In the genomic region with DNA sequence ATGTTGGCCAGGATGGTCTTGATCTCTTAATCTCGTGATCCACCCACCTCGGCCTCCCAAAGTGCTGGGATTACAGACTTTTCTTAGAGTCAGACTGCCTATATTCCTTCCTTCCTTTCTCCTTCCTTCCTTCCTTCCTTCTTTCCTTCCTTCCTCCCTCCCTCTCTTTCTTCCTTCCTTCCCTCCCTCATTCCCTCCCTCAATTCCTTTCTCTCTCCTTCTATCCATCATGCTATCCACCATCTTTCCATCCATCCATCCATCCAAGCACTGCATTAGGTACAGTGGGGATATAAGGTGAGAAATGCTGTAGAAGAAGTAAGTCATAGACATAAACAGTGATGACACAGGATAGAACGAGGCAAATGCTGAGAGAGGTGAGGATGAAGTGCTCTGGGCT, we compare ENCODE assay signal across 29 cellular contexts. TPM values are rescaled to one million over a fixed set of nuclear protein-coding genes. Genes with fewer than 3 reads are reported as not detected.
DNase-seq lines count a peak whose midpoint lies in the region; ATAC-seq and TF ChIP-seq lines count a peak whose summit lies in the region.
"Had no signal": no experiment of that assay in that cellular context is flagged by ENCODE, and none has a peak within 500 bp of the region (broad histone marks: within the 10 kb centered on the region; RNA-seq: fewer than 3 reads in every experiment).

No MANE protein-coding gene starts in this region.

- H3K4me3 Mint-ChIP-seq in endothelial cell (ENCODE audit: unreplicated experiment) (no peak overlapping the region), nephron progenitor cell (peak overlapping the region; percentile 2), progenitor cell of endocrine pancreas (ENCODE audit: low read depth) (no peak overlapping the region)
- H3K4me3 Mint-ChIP-seq: CD4-positive, alpha-beta T cell; H9; HFFc6 had no signal

- peaks cover 5% of the 10 kb centered on the region for H3K27me3 Mint-ChIP-seq in endothelial cell (ENCODE audit: unreplicated experiment)
- no peaks in the 10 kb centered on the region for H3K27me3 Mint-ChIP-seq in nephron progenitor cell (ENCODE audit: low read depth, poor library complexity)
- peaks cover 13% of the 10 kb centered on the region for H3K27me3 Mint-ChIP-seq in progenitor cell of endocrine pancreas

- TF ChIP-seq CTCF in RWPE1 (conservative IDR thresholded peaks at IDR 0.05; ENCODE audit: low read depth): no peak
- no peak for TF ChIP-seq CTCF in endothelial cell (IDR thresholded peaks at IDR 0.05; ENCODE audit: unreplicated experiment)
- no peak for TF ChIP-seq CTCF in nephron progenitor cell (IDR thresholded peaks at IDR 0.05)
- TF ChIP-seq CTCF in progenitor cell of endocrine pancreas (IDR thresholded peaks at IDR 0.05; ENCODE audit: unreplicated experiment): no peak

- ATAC-seq in GM19397 (IDR thresholded peaks at IDR 0.05; ENCODE audit: unreplicated experiment): no peak
- ATAC-seq: K562, PC-3 had no signal

- no peaks in the 10 kb centered on the region for H3K9me3 Mint-ChIP-seq in endothelial cell (ENCODE audit: unreplicated experiment)
- no peaks in the 10 kb centered on the region for H3K9me3 Mint-ChIP-seq in nephron progenitor cell
- no peaks in the 10 kb centered on the region for H3K9me3 Mint-ChIP-seq in progenitor cell of endocrine pancreas (ENCODE audit: low read depth)
- H3K9me3 Mint-ChIP-seq: CD4-positive, alpha-beta T cell; H9; HFFc6 had no signal

- H3K27ac Mint-ChIP-seq in endothelial cell (ENCODE audit: unreplicated experiment) (peak overlapping the region; percentile 94), nephron progenitor cell (peak overlapping the region; percentile 18), progenitor cell of endocrine pancreas (no peak overlapping the region)
- H3K27ac Mint-ChIP-seq: CD4-positive, alpha-beta T cell; HFFc6 had no signal

- H3K4me1 Mint-ChIP-seq in endothelial cell (ENCODE audit: unreplicated experiment) (peaks cover 43% of the 10 kb centered on the region), nephron progenitor cell (peaks cover 62% of the 10 kb centered on the region), progenitor cell of endocrine pancreas (ENCODE audit: low read depth) (no peaks in the 10 kb centered on the region)

- DNase-seq in RWPE1 (ENCODE audit: low spot score): no peak
- DNase-seq in endothelial cell (ENCODE audit: low spot score): no peak
- DNase-seq in nephron progenitor cell: no peak
- DNase-seq in activated CD4-positive, CD25-positive, alpha-beta regulatory T cell treated with anti-CD3 and anti-CD28 coated beads, Interleukin-2, amount 50 U/mL, for 72 hours: no peak
- DNase-seq in NCI-H2196 (lab: John Stamatoyannopoulos, UW; ENCODE audit: unreplicated experiment): no peak
- DNase-seq in progenitor cell of endocrine pancreas (ENCODE audit: low spot score, unreplicated experiment): no peak
- DNase-seq: AML-193; CD4-positive, alpha-beta T cell; DMS53; GM23248; H9; HFFc6; Kasumi-1; MV-4-11; NCI-H1105; NCI-H146; NCI-H1930; NCI-H2107; NCI-H446 treated with DMSO at 0.1 percent for 48 hours; NCI-H526; NCI-H82; NK-92 treated with Interleukin-12 subunit alpha and Interleukin-12 subunit beta, amount 100 ng/mL, for 24 hours; PC-3; SHP77 had no signal

- H3K27ac ChIP-seq in RWPE1: peak overlapping the region; percentile 92
- H3K27ac ChIP-seq: A549; BLaER1 treated with 17β-estradiol and CSF1 and Interleukin-3, amounts not matched to agents 10 nM and 100 nM had no signal

- POLR2A ChIA-PET in RWPE1 (lab: Yijun Ruan, JAX; ENCODE audit: low non-redundant PET): no interaction called here

- CTCF ChIA-PET in RWPE1 (lab: Yijun Ruan, JAX): no interaction called here

- no peaks in the 10 kb centered on the region for H3K36me3 Mint-ChIP-seq in endothelial cell (ENCODE audit: low read depth, unreplicated experiment)
- no peaks in the 10 kb centered on the region for H3K36me3 Mint-ChIP-seq in nephron progenitor cell (ENCODE audit: low read depth)
- no peaks in the 10 kb centered on the region for H3K36me3 Mint-ChIP-seq in progenitor cell of endocrine pancreas (ENCODE audit: insufficient read depth)

RNA-seq across cellular contexts. Expression of a gene that starts 13.2 kb away (rescaled TPM):
- 2.3 TPM for total RNA-seq in endothelial cell (ENCODE audit: unreplicated experiment)
- total RNA-seq in progenitor cell of endocrine pancreas: 4.5 and 5.8 TPM in 2 replicates
- total RNA-seq: CD4-positive, alpha-beta T cell; HepG2 had no signal
